ENCODE assay signal across 24 cellular contexts in genomic region chr5:174828786-174829510, GRCh38.
DNase-seq lines count a peak whose midpoint lies in the region; ATAC-seq and TF ChIP-seq lines count a peak whose summit lies in the region.
"Had no signal": no experiment of that assay in that cellular context is flagged by ENCODE, and none has a peak within 500 bp of the region (broad histone marks: within the 10 kb centered on the region; RNA-seq: fewer than 3 reads in every experiment).

No MANE protein-coding gene starts in this region.

- H3K4me3 ChIP-seq in PC-3 (ENCODE audit: low read length) (no peak overlapping the region), fibroblast of mammary gland (ENCODE audit: control insufficient read depth, low read depth, low read length) (no peak overlapping the region), gastrocnemius medialis (no peak overlapping the region), ovary (no peak overlapping the region)
- H3K4me3 ChIP-seq: lower lobe of right lung, thyroid gland had no signal

- H3K9ac ChIP-seq in PC-3 (ENCODE audit: low read length), result no peak overlapping the region

- POLR2A ChIA-PET in PC-3 (lab: Charles Lee; ENCODE audit: unreplicated experiment), result no interaction called here

- H3K9me3 ChIP-seq in PC-3 (ENCODE audit: low read length) (no peaks in the 10 kb centered on the region), gastrocnemius medialis (no peaks in the 10 kb centered on the region), ovary (no peaks in the 10 kb centered on the region)
- H3K9me3 ChIP-seq: lower lobe of right lung, neutrophil, thyroid gland had no signal

- TF ChIP-seq POLR2A in gastrocnemius medialis (IDR thresholded peaks at IDR 0.05) (no peak), ovary (IDR thresholded peaks at IDR 0.05) (no peak)

- H3K4me1 Mint-ChIP-seq in natural killer cell, result no peaks in the 10 kb centered on the region
- H3K4me1 Mint-ChIP-seq: B cell had no signal

- H3K4me2 ChIP-seq in PC-3 (ENCODE audit: low read length), result no peak overlapping the region

- H4K20me1 ChIP-seq in PC-3 (ENCODE audit: low read length), result no peaks in the 10 kb centered on the region

- H3K9me3 Mint-ChIP-seq in natural killer cell, result no peaks in the 10 kb centered on the region
- H3K9me3 Mint-ChIP-seq: dendritic cell treated with granulocyte-macrophage colony-stimulating factor and Interleukin-4, amounts not matched to agents 40 ng/mL and 50 ng/mL, for 4 days had no signal

- CTCF ChIA-PET in PC-3 (lab: Charles Lee), result no interaction called here

- no peaks in the 10 kb centered on the region for H3K36me3 ChIP-seq in PC-3 (ENCODE audit: low read depth, low read length)
- no peaks in the 10 kb centered on the region for H3K36me3 ChIP-seq in gastrocnemius medialis
- no peaks in the 10 kb centered on the region for H3K36me3 ChIP-seq in ovary
- H3K36me3 ChIP-seq: lower lobe of right lung, neutrophil, thyroid gland had no signal

- in situ Hi-C loops in gastrocnemius medialis (cut with MboI; ENCODE audit: low sequenced_read_pairs in 4 of 4), result no loop called here

- H3K27ac ChIP-seq in PC-3 (ENCODE audit: low read length) (no peak overlapping the region), gastrocnemius medialis (no peak overlapping the region), ovary (no peak overlapping the region)
- H3K27ac ChIP-seq: 22Rv1, lower lobe of right lung, neutrophil, thyroid gland had no signal

- peaks cover 0 to 9% of the 10 kb centered on the region in 2 donors for H3K27me3 Mint-ChIP-seq in natural killer cell (ENCODE audit: low read depth in 2 of 2)
- H3K27me3 Mint-ChIP-seq: B cell; dendritic cell treated with granulocyte-macrophage colony-stimulating factor and Interleukin-4, amounts not matched to agents 40 ng/mL and 50 ng/mL, for 4 days had no signal

- TF ChIP-seq EP300 in ovary (IDR thresholded peaks at IDR 0.05), result no peak

- WGBS in ovary, 3 donors, result 55 to 66% (median 56%) methylated on average over 10 of the region's 10 CpGs

- no peaks in the 10 kb centered on the region for H3F3A ChIP-seq in PC-3 (ENCODE audit: low read length, unreplicated experiment)

- BruUV-seq in PC-3 (replicated peaks; lab: Mats Ljungman, UMichigan), result no TSS peak

- DNase-seq in DMS53 (lab: John Stamatoyannopoulos, UW) (peak; percentile 8), DMS53 treated with DMSO at 0.1 percent for 48 hours (lab: John Stamatoyannopoulos, UW; ENCODE audit: unreplicated experiment) (no peak), PC-3 (peak; percentile 7), fibroblast of mammary gland (ENCODE audit: low read depth) (peak; percentile 73), gastrocnemius medialis (no peak), putamen (ENCODE audit: low spot score) (no peak), ovary (no peak), natural killer cell (no peak)
- DNase-seq: activated CD8-positive, alpha-beta memory T cell treated with anti-CD3 and anti-CD28 coated beads, Interleukin-2, amount 50 U/mL, for 48 hours; activated gamma-delta T cell; hippocampal formation; IMR-90; lower lobe of right lung; NCI-H1105 treated with DMSO at 0.1 percent for 48 hours; NCI-H2107; NCI-H524 treated with DMSO at 0.1 percent for 48 hours; stimulated activated CD4-positive, alpha-beta T cell treated with anti-CD3 and anti-CD28 coated beads, Interleukin-4, amount 100 ng/mL, for 4 hours; stimulated activated naive CD8-positive, alpha-beta T cell treated with anti-CD3 and anti-CD28 coated beads, Interleukin-15, Interleukin-2, amounts not matched to agents 100 U/mL and 50 U/mL, for 24 hours; thyroid gland had no signal

- H2AFZ ChIP-seq in PC-3 (ENCODE audit: low read length), result no peak overlapping the region

- TF ChIP-seq CTCF in PC-3 (conservative IDR thresholded peaks at IDR 0.05; ENCODE audit: low read depth, low read length) (no peak), fibroblast of mammary gland (conservative IDR thresholded peaks at IDR 0.05; ENCODE audit: control insufficient read depth, insufficient read depth, low read depth, low read length) (no peak), gastrocnemius medialis (IDR thresholded peaks at IDR 0.05 in 4 of 5, conservative IDR thresholded peaks at IDR 0.05 in 1 of 5) (no peak), ovary (IDR thresholded peaks at IDR 0.05) (no peak), natural killer cell (IDR thresholded peaks at IDR 0.05) (no peak)

- H3K4me1 ChIP-seq in PC-3 (ENCODE audit: insufficient read depth, low read length) (no peaks in the 10 kb centered on the region), gastrocnemius medialis (peaks cover 0 to 5% of the 10 kb centered on the region in 2 donors), ovary (ENCODE audit: insufficient read depth) (no peaks in the 10 kb centered on the region)
- H3K4me1 ChIP-seq: lower lobe of right lung, thyroid gland had no signal

- intact Hi-C loops in PC-3 (cut with micrococcal nuclease) (no loop called here), gastrocnemius medialis (cut with DNase I; ENCODE audit: low total_unique reads) (no loop called here), ovary (cut with DNase I) (no loop called here), natural killer cell (cut with micrococcal nuclease) (no loop called here)

- ATAC-seq in PC-3 (no peak), gastrocnemius medialis (peak; percentile 33 to 52), natural killer cell (no peak)
- ATAC-seq: lower lobe of right lung; stimulated activated naive CD8-positive, alpha-beta T cell treated with anti-CD3 and anti-CD28 coated beads, Interleukin-15, Interleukin-2, amounts not matched to agents 100 U/mL and 50 U/mL, for 24 hours; WTC11 had no signal

- H3K36me3 Mint-ChIP-seq in natural killer cell, result no peaks in the 10 kb centered on the region
- H3K36me3 Mint-ChIP-seq: WTC11 had no signal

- H3K27me3 ChIP-seq in PC-3 (ENCODE audit: low read length) (peaks cover 22% of the 10 kb centered on the region; the same call in 1 of the 2 replicates), gastrocnemius medialis (no peaks in the 10 kb centered on the region), ovary (no peaks in the 10 kb centered on the region)
- H3K27me3 ChIP-seq: neutrophil, thyroid gland had no signal

- H3K79me2 ChIP-seq in PC-3 (ENCODE audit: low read length), result no peaks in the 10 kb centered on the region

- no peak overlapping the region for H3K27ac Mint-ChIP-seq in natural killer cell
- H3K27ac Mint-ChIP-seq: B cell; dendritic cell treated with granulocyte-macrophage colony-stimulating factor and Interleukin-4, amounts not matched to agents 40 ng/mL and 50 ng/mL, for 4 days; WTC11 had no signal

- no peak overlapping the region for H3K4me3 Mint-ChIP-seq in natural killer cell
- H3K4me3 Mint-ChIP-seq: B cell; dendritic cell treated with granulocyte-macrophage colony-stimulating factor and Interleukin-4, amounts not matched to agents 40 ng/mL and 50 ng/mL, for 4 days; WTC11 had no signal

- H3K9me2 ChIP-seq in PC-3 (replicated peaks; ENCODE audit: low read length), result no peaks in the 10 kb centered on the region

Comparison
In these comparisons a context has a peak if more than half of its experiments do, and no peak if none do; other contexts are left out.
1. DNase-seq: peak in DMS53 (single experiment), PC-3 (single experiment) and fibroblast of mammary gland (single experiment); none in DMS53 treated with DMSO at 0.1 percent for 48 hours (single experiment), gastrocnemius medialis (0 of 2), putamen (single experiment), ovary (0 of 5) and natural killer cell (single experiment).
2. ATAC-seq: peak in gastrocnemius medialis (2 of 2); none in PC-3 (single experiment) and natural killer cell (0 of 3).